ENCODE assay signal across 17 cellular contexts in genomic region chr2:216159161-216159560, GRCh38. TPM values are rescaled to one million over a fixed set of nuclear protein-coding genes. Genes with fewer than 3 reads are reported as not detected.
DNase-seq lines count a peak whose midpoint lies in the region; ATAC-seq and TF ChIP-seq lines count a peak whose summit lies in the region.
"Had no signal": no experiment of that assay in that cellular context is flagged by ENCODE, and none has a peak within 500 bp of the region (broad histone marks: within the 10 kb centered on the region; RNA-seq: fewer than 3 reads in every experiment).

No MANE protein-coding gene starts in this region.

- H3K27ac ChIP-seq in neural progenitor cell = peak overlapping the region; percentile 2
- no peak overlapping the region for H3K27ac ChIP-seq in coronary artery
- H3K27ac ChIP-seq: A549, HL-60 had no signal

- H3K9ac ChIP-seq in neural progenitor cell = no peak overlapping the region

- H3F3A ChIP-seq in neural progenitor cell (ENCODE audit: low read depth) = peaks cover 45% of the 10 kb centered on the region

- H3K4me3 ChIP-seq in fibroblast of pulmonary artery (replicated peaks; ENCODE audit: low read depth, low read length) (no peak overlapping the region), neural progenitor cell (no peak overlapping the region), coronary artery (no peak overlapping the region)
- H3K4me3 ChIP-seq: A549 had no signal

- H3K27me3 ChIP-seq in neural progenitor cell = no peaks in the 10 kb centered on the region

- H3K4me2 ChIP-seq in neural progenitor cell = no peak overlapping the region
- H3K4me2 ChIP-seq: A549 had no signal

- peak overlapping the region; percentile 91 for H3K27ac Mint-ChIP-seq in activated T-cell treated with anti-CD3 and anti-CD28 coated beads, Interleukin-2, amount 50 U/mL, for 72 hours
- H3K27ac Mint-ChIP-seq in activated T-helper 2 cell treated with anti-CD3 and anti-CD28 coated beads, Interferon-gamma antibody, Interleukin-2, Interleukin-4, amounts not matched to agents 10 μg/mL and 5 μg/mL and 100 μg/mL, durations not matched to agents 14 hours and 24 hours and 36 hours = peak overlapping the region; percentile 52
- no peak overlapping the region for H3K27ac Mint-ChIP-seq in neural progenitor cell

- intact Hi-C loops in activated T-helper 2 cell treated with anti-CD3 and anti-CD28 coated beads, Interferon-gamma antibody, Interleukin-2, Interleukin-4, amounts not matched to agents 10 μg/mL and 5 μg/mL and 100 μg/mL, durations not matched to agents 14 hours and 24 hours and 36 hours (cut with micrococcal nuclease) = no loop called here

- H3K27me3 Mint-ChIP-seq in activated T-cell treated with anti-CD3 and anti-CD28 coated beads, Interleukin-2, amount 50 U/mL, for 72 hours (ENCODE audit: low read depth) = no peaks in the 10 kb centered on the region
- H3K27me3 Mint-ChIP-seq in activated T-cell treated with anti-CD3 and anti-CD28 coated beads, Interleukin-2, amount 50 U/mL, for 4 hours (ENCODE audit: low read depth) = no peaks in the 10 kb centered on the region
- H3K27me3 Mint-ChIP-seq in activated T-helper 2 cell treated with anti-CD3 and anti-CD28 coated beads, Interferon-gamma antibody, Interleukin-2, Interleukin-4, amounts not matched to agents 10 μg/mL and 5 μg/mL and 100 μg/mL, durations not matched to agents 14 hours and 24 hours and 36 hours (ENCODE audit: low read depth) = no peaks in the 10 kb centered on the region
- H3K27me3 Mint-ChIP-seq in neural progenitor cell (ENCODE audit: insufficient read depth, low read depth) = peaks cover 2% of the 10 kb centered on the region

- H3K9me3 Mint-ChIP-seq in activated T-cell treated with anti-CD3 and anti-CD28 coated beads, Interleukin-2, amount 50 U/mL, for 72 hours = no peaks in the 10 kb centered on the region
- H3K9me3 Mint-ChIP-seq in activated T-cell treated with anti-CD3 and anti-CD28 coated beads, Interleukin-2, amount 50 U/mL, for 4 hours = no peaks in the 10 kb centered on the region
- H3K9me3 Mint-ChIP-seq in activated T-helper 2 cell treated with anti-CD3 and anti-CD28 coated beads, Interferon-gamma antibody, Interleukin-2, Interleukin-4, amounts not matched to agents 10 μg/mL and 5 μg/mL and 100 μg/mL, durations not matched to agents 14 hours and 24 hours and 36 hours = no peaks in the 10 kb centered on the region
- no peaks in the 10 kb centered on the region for H3K9me3 Mint-ChIP-seq in neural progenitor cell
- H3K9me3 Mint-ChIP-seq: CD14-positive monocyte had no signal

- H2AFZ ChIP-seq in neural progenitor cell (replicated peaks) = no peak overlapping the region

- no peaks in the 10 kb centered on the region for H3K4me1 ChIP-seq in neural progenitor cell
- H3K4me1 ChIP-seq: A549 had no signal

- H3K36me3 ChIP-seq in neural progenitor cell = peaks cover 51% of the 10 kb centered on the region

- peaks cover 87% of the 10 kb centered on the region for H3K79me2 ChIP-seq in neural progenitor cell (ENCODE audit: low read depth)

- peaks cover 74% of the 10 kb centered on the region for H4K20me1 ChIP-seq in neural progenitor cell (ENCODE audit: low read depth)

- H3K4me1 Mint-ChIP-seq in activated T-cell treated with anti-CD3 and anti-CD28 coated beads, Interleukin-2, amount 50 U/mL, for 72 hours (ENCODE audit: low read depth) = peaks cover 19% of the 10 kb centered on the region
- peaks cover 17% of the 10 kb centered on the region for H3K4me1 Mint-ChIP-seq in activated T-cell treated with anti-CD3 and anti-CD28 coated beads, Interleukin-2, amount 50 U/mL, for 4 hours (ENCODE audit: low read depth)
- H3K4me1 Mint-ChIP-seq in activated T-helper 2 cell treated with anti-CD3 and anti-CD28 coated beads, Interferon-gamma antibody, Interleukin-2, Interleukin-4, amounts not matched to agents 10 μg/mL and 5 μg/mL and 100 μg/mL, durations not matched to agents 14 hours and 24 hours and 36 hours (ENCODE audit: low read depth) = peaks cover 7% of the 10 kb centered on the region
- peaks cover 5% of the 10 kb centered on the region for H3K4me1 Mint-ChIP-seq in neural progenitor cell
- H3K4me1 Mint-ChIP-seq: CD14-positive monocyte had no signal

- TF ChIP-seq CTCF in fibroblast of pulmonary artery (IDR thresholded peaks at IDR 0.05; ENCODE audit: low read length, missing control alignments) (no peak), neural progenitor cell (IDR thresholded peaks at IDR 0.05) (no peak), coronary artery (IDR thresholded peaks at IDR 0.05) (no peak)

- no peak for DNase-seq in activated T-cell treated with anti-CD3 and anti-CD28 coated beads, Interleukin-2, amount 50 U/mL, for 72 hours
- no peak for DNase-seq in activated T-cell treated with anti-CD3 and anti-CD28 coated beads, Interleukin-2, amount 50 U/mL, for 4 hours
- no peak for DNase-seq in activated T-helper 2 cell treated with anti-CD3 and anti-CD28 coated beads, Interferon-gamma antibody, Interleukin-2, Interleukin-4, amounts not matched to agents 10 μg/mL and 5 μg/mL and 100 μg/mL, durations not matched to agents 14 hours and 24 hours and 36 hours (ENCODE audit: low spot score)
- DNase-seq in fibroblast of pulmonary artery (ENCODE audit: low read depth) (peak; percentile 12), neural progenitor cell (ENCODE audit: low spot score) (no peak), NCI-H524 (lab: John Stamatoyannopoulos, UW) (no peak), coronary artery (ENCODE audit: low spot score) (no peak), NCI-H69 (lab: John Stamatoyannopoulos, UW) (no peak)
- DNase-seq: DMS79, NCI-H1048, NCI-H146, NCI-H2107, NCI-H226 had no signal

- ATAC-seq in activated T-cell treated with anti-CD3 and anti-CD28 coated beads, Interleukin-2, amount 50 U/mL, for 72 hours (replicated peaks in 1 of 2) = no peak
- no peak for ATAC-seq in activated T-cell treated with anti-CD3 and anti-CD28 coated beads, Interleukin-2, amount 50 U/mL, for 4 hours
- ATAC-seq: A549, HCT116 had no signal

- H3K4me3 Mint-ChIP-seq in activated T-cell treated with anti-CD3 and anti-CD28 coated beads, Interleukin-2, amount 50 U/mL, for 72 hours = no peak overlapping the region
- no peak overlapping the region for H3K4me3 Mint-ChIP-seq in activated T-cell treated with anti-CD3 and anti-CD28 coated beads, Interleukin-2, amount 50 U/mL, for 4 hours
- H3K4me3 Mint-ChIP-seq in activated T-helper 2 cell treated with anti-CD3 and anti-CD28 coated beads, Interferon-gamma antibody, Interleukin-2, Interleukin-4, amounts not matched to agents 10 μg/mL and 5 μg/mL and 100 μg/mL, durations not matched to agents 14 hours and 24 hours and 36 hours (ENCODE audit: low read depth) = no peak overlapping the region
- H3K4me3 Mint-ChIP-seq in neural progenitor cell = no peak overlapping the region
- H3K4me3 Mint-ChIP-seq: CD14-positive monocyte had no signal

- peaks cover 9 to 44% of the 10 kb centered on the region in 2 donors for H3K36me3 Mint-ChIP-seq in activated T-cell treated with anti-CD3 and anti-CD28 coated beads, Interleukin-2, amount 50 U/mL, for 72 hours (ENCODE audit: insufficient read depth in 2 of 2)
- peaks cover 50% of the 10 kb centered on the region for H3K36me3 Mint-ChIP-seq in activated T-cell treated with anti-CD3 and anti-CD28 coated beads, Interleukin-2, amount 50 U/mL, for 4 hours (ENCODE audit: insufficient read depth)
- H3K36me3 Mint-ChIP-seq in activated T-helper 2 cell treated with anti-CD3 and anti-CD28 coated beads, Interferon-gamma antibody, Interleukin-2, Interleukin-4, amounts not matched to agents 10 μg/mL and 5 μg/mL and 100 μg/mL, durations not matched to agents 14 hours and 24 hours and 36 hours (ENCODE audit: low read depth) = peaks cover 86% of the 10 kb centered on the region
- peaks cover 52% of the 10 kb centered on the region for H3K36me3 Mint-ChIP-seq in neural progenitor cell

- H3K9me3 ChIP-seq in neural progenitor cell (ENCODE audit: low read depth) = no peaks in the 10 kb centered on the region
- H3K9me3 ChIP-seq: A549 had no signal

RNA-seq across cellular contexts. Expression of gene XRCC5, which starts 50.0 kb away (rescaled TPM):
- total RNA-seq in activated T-cell treated with anti-CD3 and anti-CD28 coated beads, Interleukin-2, amount 50 U/mL, for 72 hours = 100 to 1,000 TPM; 300 to 324 TPM
- total RNA-seq in activated T-cell treated with anti-CD3 and anti-CD28 coated beads, Interleukin-2, amount 50 U/mL, for 4 hours = 100 to 1,000 TPM; 460 to 524 (median 513) TPM
- 452 and 492 TPM in 2 replicates for total RNA-seq in activated T-helper 2 cell treated with anti-CD3 and anti-CD28 coated beads, Interferon-gamma antibody, Interleukin-2, Interleukin-4, amounts not matched to agents 10 μg/mL and 5 μg/mL and 100 μg/mL, durations not matched to agents 14 hours and 24 hours and 36 hours
- 585 and 807 TPM in 2 replicates for total RNA-seq in neural progenitor cell (ENCODE audit: low replicate concordance)
